In the genomic region with DNA sequence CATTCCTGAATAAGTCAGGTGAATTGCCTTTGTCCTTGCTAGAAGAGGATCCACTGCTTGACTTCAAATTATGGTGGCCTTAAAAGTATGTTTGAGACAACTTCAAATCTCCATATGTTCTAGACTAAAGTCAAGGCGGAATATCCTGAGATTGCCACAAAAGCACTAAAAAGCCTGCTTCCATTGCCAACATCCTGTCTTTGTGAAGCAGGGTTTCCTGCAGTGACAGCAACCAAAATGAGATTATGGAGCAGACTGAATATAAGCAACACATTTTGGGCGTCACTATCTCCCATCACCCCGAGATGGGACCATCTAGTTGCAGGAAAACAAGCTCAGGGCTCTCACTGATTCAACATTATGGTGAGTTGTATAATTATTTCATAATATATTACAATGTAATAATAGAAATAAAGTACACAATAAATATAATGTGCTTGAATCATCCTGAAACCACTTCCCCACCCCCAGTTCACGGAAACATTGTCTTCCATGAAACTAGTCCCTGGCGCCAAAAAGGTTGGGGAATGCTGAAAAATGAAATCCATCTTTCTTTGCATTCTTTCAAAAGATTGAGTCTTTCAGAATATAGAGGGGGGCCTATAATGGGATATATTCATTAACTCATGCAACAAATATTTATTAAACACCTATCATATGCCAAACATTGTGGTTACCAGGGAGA, we compare ENCODE assay signal across 20 cellular contexts.
"Had no signal": no experiment of that assay in that cellular context is flagged by ENCODE, and none has a peak within 500 bp of the region (broad histone marks: within the 10 kb centered on the region; RNA-seq: fewer than 3 reads in every experiment).

No MANE protein-coding gene starts in this region.

- H3K27ac ChIP-seq: esophagus muscularis mucosa, left lung, parathyroid adenoma, prostate gland, sigmoid colon, suprapubic skin, thyroid gland, uterus had no signal

- ATAC-seq: gastrocnemius medialis; left lung; naive thymus-derived CD4-positive, alpha-beta T cell had no signal

- H3K9me3 ChIP-seq: gastrocnemius medialis, prostate gland, thyroid gland, uterus had no signal

- H3K36me3 ChIP-seq: esophagus muscularis mucosa, gastrocnemius medialis, left lung, prostate gland, sigmoid colon, suprapubic skin, thyroid gland, uterus had no signal

- DNase-seq: effector CD4-positive, alpha-beta T cell; endodermal cell; gastrocnemius medialis; immature natural killer cell; left lung; naive thymus-derived CD4-positive, alpha-beta T cell; nephron progenitor cell; retina; sigmoid colon; stimulated activated CD4-positive, alpha-beta T cell treated with anti-CD3 and anti-CD28 coated beads, Interleukin-12 subunit alpha, Interleukin-12 subunit beta, amount 100 ng/mL, for 4 hours; stimulated activated naive CD4-positive, alpha-beta T cell; thyroid gland; uterus had no signal

- FAIRE-seq: keratinocyte had no signal

- H3K4me3 ChIP-seq: esophagus muscularis mucosa, gastrocnemius medialis, left lung, lung, prostate gland, sigmoid colon, skin epidermis, suprapubic skin, thyroid gland, uterus had no signal

- H3K9ac ChIP-seq: parathyroid adenoma had no signal

- H3K27me3 ChIP-seq: esophagus muscularis mucosa, gastrocnemius medialis, left lung, sigmoid colon, suprapubic skin, thyroid gland, uterus had no signal

- H2AFZ ChIP-seq: parathyroid adenoma had no signal

- H3K4me1 ChIP-seq: left lung, parathyroid adenoma, prostate gland, suprapubic skin, thyroid gland, uterus had no signal
